1 cellular context compared by ENCODE assay signal in genomic region chr15:42121021-42121420, GRCh38.
TF ChIP-seq lines count a peak whose summit lies in the region.

No MANE protein-coding gene starts in this region.

TF ChIP-seq in K562, 482 proteins besides CTCF, POLR2A, EP300 and RAD21:
- TF ChIP-seq NFE2 (IDR thresholded peaks at IDR 0.05; ENCODE audit: low read depth) (peak; percentile 55), IRF9 (tag; IDR thresholded peaks at IDR 0.05) (peak; percentile 68; the same call in 1 of the 2 replicates), ZFP30 (CRISPR knock-in tag; IDR thresholded peaks at IDR 0.05; ENCODE audit: borderline replicate concordance) (no peak), CLOCK (CRISPR knock-in tag; IDR thresholded peaks at IDR 0.05; ENCODE audit: borderline replicate concordance) (no peak), CTBP1 (IDR thresholded peaks at IDR 0.05; ENCODE audit: borderline replicate concordance) (0 out of 2 replicates have a peak, but pooled peaks have one; percentile 35), ZC3H11A (IDR thresholded peaks at IDR 0.05; ENCODE audit: low read depth, low read length) (no peak), HBP1 (CRISPR knock-in tag; IDR thresholded peaks at IDR 0.05) (no peak), CEBPB (tag; IDR thresholded peaks at IDR 0.05) (peak; percentile 98), MAFG (tag; conservative IDR thresholded peaks at IDR 0.05) (peak; percentile 62), MAFK (IDR thresholded peaks at IDR 0.05; ENCODE audit: low read length) (0 out of 2 replicates have a peak, but pooled peaks have one; percentile 11), CEBPG (CRISPR knock-in tag; IDR thresholded peaks at IDR 0.05) (peak; percentile 82), CEBPG (tag; conservative IDR thresholded peaks at IDR 0.05 in 1 of 2, IDR thresholded peaks at IDR 0.05 in 1 of 2) (peak; percentile 91 to 99), NR3C1 (CRISPR knock-in tag; IDR thresholded peaks at IDR 0.05) (no peak)
TF ChIP-seq in K562: peak in this region for 7.
